8 cellular contexts compared by ENCODE assay signal in genomic region chr3:183824761-183825379, GRCh38. TPM values are rescaled to one million over a fixed set of nuclear protein-coding genes. Genes with fewer than 3 reads are reported as not detected.
DNase-seq lines count a peak whose midpoint lies in the region; ATAC-seq and TF ChIP-seq lines count a peak whose summit lies in the region.

No MANE protein-coding gene starts in this region.

- ATAC-seq in GM19467 (IDR thresholded peaks at IDR 0.05; ENCODE audit: unreplicated experiment): peak; percentile 9

- intact Hi-C loops in CD4-positive, alpha-beta memory T cell (cut with micrococcal nuclease): no loop called here

- peaks cover 3 to 20% of the 10 kb centered on the region in 2 donors for H3K36me3 Mint-ChIP-seq in CD4-positive, alpha-beta memory T cell
- H3K36me3 Mint-ChIP-seq in brain: peaks cover 6% of the 10 kb centered on the region

- TF ChIP-seq CTCF in brain (conservative IDR thresholded peaks at IDR 0.05): no peak

- peaks cover 0 to 5% (median 0%) of the 10 kb centered on the region in 8 donors for H3K9me3 Mint-ChIP-seq in CD4-positive, alpha-beta memory T cell
- no peaks in the 10 kb centered on the region for H3K9me3 Mint-ChIP-seq in brain

- H3K36me3 ChIP-seq in CD4-positive, alpha-beta memory T cell (ENCODE audit: insufficient read depth, low read length): no peaks in the 10 kb centered on the region

- no peaks in the 10 kb centered on the region for H3K9me3 ChIP-seq in CD4-positive, alpha-beta memory T cell (ENCODE audit: control insufficient read depth in 1 of 2, low read length in 2 of 2)

- H3K27me3 Mint-ChIP-seq in CD4-positive, alpha-beta memory T cell: peaks cover 0 to 6% of the 10 kb centered on the region in 2 donors
- H3K27me3 Mint-ChIP-seq in brain: peaks cover 9% of the 10 kb centered on the region

- no peaks in the 10 kb centered on the region for H3K27me3 ChIP-seq in CD4-positive, alpha-beta memory T cell (ENCODE audit: insufficient read depth, low read length)

- peak in 3 of 5 donors; percentile 6 to 12 (median 6) for DNase-seq in CD4-positive, alpha-beta memory T cell
- peak; percentile 62 for DNase-seq in NCI-H69 (lab: John Stamatoyannopoulos, UW)
- DNase-seq in iPS-NIHi7 (ENCODE audit: extremely low spot score): peak; percentile 44
- DNase-seq in stimulated activated CD4-positive, alpha-beta T cell treated with anti-CD3 and anti-CD28 coated beads, Interleukin-4, amount 100 ng/mL, for 1 hour: peak; percentile 19
- no peak for DNase-seq in HuH-7.5 (ENCODE audit: low spot score)
- DNase-seq in NCI-H2107 treated with DMSO at 0.1 percent for 48 hours (lab: John Stamatoyannopoulos, UW; ENCODE audit: unreplicated experiment): no peak

- no peak overlapping the region for H3K27ac ChIP-seq in CD4-positive, alpha-beta memory T cell (ENCODE audit: low read depth, low read length)

- H3K4me3 ChIP-seq in CD4-positive, alpha-beta memory T cell (ENCODE audit: low read length in 2 of 2): peak overlapping the region in 1 of 2 donors; percentile 49

- peaks cover 8 to 16% (median 15%) of the 10 kb centered on the region in 4 donors for H3K4me1 Mint-ChIP-seq in CD4-positive, alpha-beta memory T cell
- H3K4me1 Mint-ChIP-seq in brain: peaks cover 31% of the 10 kb centered on the region

- CTCF ChIA-PET in CD4-positive, alpha-beta memory T cell (lab: Charles Lee; ENCODE audit: partially characterized antibody): no interaction called here

- H3K4me1 ChIP-seq in CD4-positive, alpha-beta memory T cell (ENCODE audit: insufficient read depth, low read length): peaks cover 13% of the 10 kb centered on the region

- POLR2A ChIA-PET in CD4-positive, alpha-beta memory T cell (lab: Charles Lee; ENCODE audit: partially characterized antibody): interaction anchor here (1.0 to 2.1 kb wide), 2 partner anchors 9 to 60 kb away, joined by 3 to 8 read pairs; partner anchors contain the start of gene PARL

- no peak overlapping the region for H3K27ac Mint-ChIP-seq in CD4-positive, alpha-beta memory T cell
- no peak overlapping the region for H3K27ac Mint-ChIP-seq in brain

- H3K4me3 Mint-ChIP-seq in CD4-positive, alpha-beta memory T cell: peak overlapping the region; percentile 55 to 84 (median 76)
- peak overlapping the region; percentile 80 to 91 (median 85) for H3K4me3 Mint-ChIP-seq in brain

RNA-seq across cellular contexts. Expression of gene MAP6D1, which starts 0.5 kb away (rescaled TPM):
- total RNA-seq in CD4-positive, alpha-beta memory T cell: 1 to 10 TPM; 1.0 to 3.1 TPM
- under 1 TPM in 1 of 2 donors, not detected in 1; 0.31 TPM for polyA plus RNA-seq in CD4-positive, alpha-beta memory T cell
- polyA plus RNA-seq in brain (ENCODE audit: insufficient read depth, low read depth, low replicate concordance): 47.5 TPM

RNA-seq across cellular contexts. Expression of gene PARL, which starts 59.8 kb away (rescaled TPM):
- 10 to 100 TPM; 46.9 to 50.2 TPM for total RNA-seq in CD4-positive, alpha-beta memory T cell
- polyA plus RNA-seq in CD4-positive, alpha-beta memory T cell: 100 to 1,000 TPM; 100 to 168 TPM
- 39.6 TPM for polyA plus RNA-seq in brain (ENCODE audit: insufficient read depth, low read depth, low replicate concordance)

Comparison
In these comparisons a context has a peak if more than half of its experiments do, and no peak if none do; other contexts are left out.
1. DNase-seq: peak in CD4-positive, alpha-beta memory T cell (3 of 5), NCI-H69 (single experiment), iPS-NIHi7 (single experiment) and stimulated activated CD4-positive, alpha-beta T cell treated with anti-CD3 and anti-CD28 coated beads, Interleukin-4, amount 100 ng/mL, for 1 hour (single experiment); none in HuH-7.5 (single experiment) and NCI-H2107 treated with DMSO at 0.1 percent for 48 hours (single experiment).
2. RNA of gene MAP6D1, which starts 0.5 kb away (polyA plus RNA-seq): 47.5 TPM in brain (single experiment); 0.31 TPM in CD4-positive, alpha-beta memory T cell; every median in the first group is over 10 times any median in the second.